Comparison of ENCODE assay signal across 1 cellular context in genomic region chr11:27362749-27363575, GRCh38.
A peak's percentile ranks its signal among the peaks of the same experiment; 100 is the strongest.
TF ChIP-seq lines count a peak whose summit lies in the region.

Gene CCDC34 (minus strand): TSS chr11:27363215. CDS start chr11:27363194, 21 bp downstream.

TF ChIP-seq in HEK293, 187 proteins besides CTCF, POLR2A, EP300 and RAD21 (continued from another document and continues in another):
- peak; percentile 47; the same call in 1 of the 2 replicates for TF ChIP-seq PRDM10 (tag by site-specific recombination; IDR thresholded peaks at IDR 0.05)
- no peak for TF ChIP-seq ZNF785 (tag by site-specific recombination; IDR thresholded peaks at IDR 0.05)
- no peak for TF ChIP-seq ZNF707 (tag by site-specific recombination; IDR thresholded peaks at IDR 0.05)
- TF ChIP-seq ZNF416 (tag by site-specific recombination; IDR thresholded peaks at IDR 0.05), result no peak
- TF ChIP-seq ZSCAN5A (tag by site-specific recombination; IDR thresholded peaks at IDR 0.05), result no peak
- TF ChIP-seq ZNF223 (tag by site-specific recombination; IDR thresholded peaks at IDR 0.05), result no peak
- TF ChIP-seq ZNF777 (tag by site-specific recombination; IDR thresholded peaks at IDR 0.05; ENCODE audit: borderline replicate concordance), result no peak
- TF ChIP-seq ZBTB20 (tag by site-specific recombination; IDR thresholded peaks at IDR 0.05), result peak; percentile 66; the same call in 1 of the 2 replicates
- TF ChIP-seq ZNF600 (tag by site-specific recombination; IDR thresholded peaks at IDR 0.05), result peak; percentile 79
- no peak for TF ChIP-seq ZNF776 (tag by site-specific recombination; IDR thresholded peaks at IDR 0.05; ENCODE audit: borderline replicate concordance)
- TF ChIP-seq ZBTB44 (tag by site-specific recombination; IDR thresholded peaks at IDR 0.05), result 0 out of 2 replicates have a peak, but pooled peaks have one; percentile 1
- no peak for TF ChIP-seq ZNF311 (tag by site-specific recombination; IDR thresholded peaks at IDR 0.05; ENCODE audit: borderline replicate concordance)
- TF ChIP-seq ZNF239 (tag by site-specific recombination; IDR thresholded peaks at IDR 0.05), result no peak
- TF ChIP-seq KLF17 (tag by site-specific recombination; IDR thresholded peaks at IDR 0.05), result 0 out of 2 replicates have a peak, but pooled peaks have one; percentile 35
- TF ChIP-seq ATF2 (tag by site-specific recombination; IDR thresholded peaks at IDR 0.05; ENCODE audit: low read depth), result no peak
- no peak for TF ChIP-seq ZNF626 (tag by site-specific recombination; IDR thresholded peaks at IDR 0.05)
- TF ChIP-seq ZFP41 (tag by site-specific recombination; IDR thresholded peaks at IDR 0.05; ENCODE audit: borderline replicate concordance), result no peak
- no peak for TF ChIP-seq KLF10 (tag by site-specific recombination; IDR thresholded peaks at IDR 0.05)
- no peak for TF ChIP-seq ZNF114 (tag by site-specific recombination; IDR thresholded peaks at IDR 0.05)
- TF ChIP-seq ZBTB8A (tag by site-specific recombination; IDR thresholded peaks at IDR 0.05), result peak; percentile 88
- TF ChIP-seq ZBTB7A (tag by site-specific recombination; IDR thresholded peaks at IDR 0.05; ENCODE audit: low read depth), result no peak
- peak; percentile 59; the same call in 1 of the 2 replicates for TF ChIP-seq SP7 (tag by site-specific recombination; IDR thresholded peaks at IDR 0.05)
- TF ChIP-seq ZBTB48 (tag by site-specific recombination; IDR thresholded peaks at IDR 0.05), result peak; percentile 69
- no peak for TF ChIP-seq ZNF639 (tag by site-specific recombination; IDR thresholded peaks at IDR 0.05)
- TF ChIP-seq ZNF654 (tag by site-specific recombination; IDR thresholded peaks at IDR 0.05; ENCODE audit: low read depth), result no peak
- peak; percentile 66 for TF ChIP-seq ZNF692 (tag by site-specific recombination; IDR thresholded peaks at IDR 0.05)
- TF ChIP-seq ZNF398 (tag by site-specific recombination; IDR thresholded peaks at IDR 0.05), result no peak
- TF ChIP-seq ZFP37 (tag by site-specific recombination; IDR thresholded peaks at IDR 0.05), result peak; percentile 79; the same call in 1 of the 2 replicates
- TF ChIP-seq ZNF214 (tag by site-specific recombination; IDR thresholded peaks at IDR 0.05; ENCODE audit: borderline replicate concordance), result no peak
- 0 out of 2 replicates have a peak, but pooled peaks have one; percentile 27 for TF ChIP-seq ZFP69B (tag by site-specific recombination; IDR thresholded peaks at IDR 0.05)
- no peak for TF ChIP-seq GLI2 (tag by site-specific recombination; IDR thresholded peaks at IDR 0.05; ENCODE audit: borderline replicate concordance, low read depth)
- peak; percentile 51; the same call in 1 of the 2 replicates for TF ChIP-seq GLIS2 (tag by site-specific recombination; IDR thresholded peaks at IDR 0.05)
- TF ChIP-seq ZNF280C (tag by site-specific recombination; IDR thresholded peaks at IDR 0.05), result no peak
- no peak for TF ChIP-seq ZNF645 (tag by site-specific recombination; IDR thresholded peaks at IDR 0.05)
- no peak for TF ChIP-seq FEZF1 (tag by site-specific recombination; IDR thresholded peaks at IDR 0.05)
- TF ChIP-seq OVOL3 (tag by site-specific recombination; IDR thresholded peaks at IDR 0.05), result no peak
- TF ChIP-seq HOXC10 (CRISPR knock-in tag; IDR thresholded peaks at IDR 0.05), result no peak
- no peak for TF ChIP-seq BCL6B (tag by site-specific recombination; IDR thresholded peaks at IDR 0.05)
- no peak for TF ChIP-seq ZNF426 (tag by site-specific recombination; IDR thresholded peaks at IDR 0.05)
- peak; percentile 64; the same call in 1 of the 2 replicates for TF ChIP-seq ZNF2 (tag by site-specific recombination; IDR thresholded peaks at IDR 0.05)
- TF ChIP-seq KLF9 (tag by site-specific recombination; IDR thresholded peaks at IDR 0.05; ENCODE audit: low read depth), result 0 out of 2 replicates have a peak, but pooled peaks have one; percentile 46
- no peak; the same call in 1 of the 2 replicates for TF ChIP-seq SCRT2 (tag by site-specific recombination; IDR thresholded peaks at IDR 0.05)
